Comparison of ENCODE assay signal across 8 cellular contexts in genomic region chr9:127199001-127199791, GRCh38.
DNase-seq lines count a peak whose midpoint lies in the region; ATAC-seq and TF ChIP-seq lines count a peak whose summit lies in the region.

No MANE protein-coding gene starts in this region.

- intact Hi-C loops in activated B cell treated with CpG ODN at 0.5 μM for 24 hours (cut with micrococcal nuclease): loop anchor here (1.0 kb wide), 4 partner anchors 214 to 339 kb away; partner anchors contain the start of gene ZBTB34

- H3K36me3 Mint-ChIP-seq in activated B cell treated with CpG ODN at 0.5 μM for 24 hours (ENCODE audit: low read depth): peaks cover 14% of the 10 kb centered on the region

- DNase-seq in AG09309 (ENCODE audit: low read depth) (peak; percentile 45), GM19238 (ENCODE audit: insufficient read length, low spot score) (peak; percentile 81), NCI-H2171 (lab: John Stamatoyannopoulos, UW) (peak; percentile 64), activated B cell treated with CpG ODN at 0.5 μM for 24 hours (peak; percentile 71), cardiac fibroblast (ENCODE audit: low read depth in 2 of 2) (peak; percentile 88 to 92), kidney glomerular epithelial cell (lab: John Stamatoyannopoulos, UW) (peak; percentile 54)
- DNase-seq in stimulated activated CD4-positive, alpha-beta T cell treated with anti-CD3 and anti-CD28 coated beads, Interleukin-1b, Interleukin-23, amount 100 ng/mL, for 24 hours (ENCODE audit: low read depth in 4 of 4, low spot score in 1 of 4): peak; percentile 45 to 64 (median 60)

- H3K27ac Mint-ChIP-seq in activated B cell treated with CpG ODN at 0.5 μM for 24 hours: no peak overlapping the region

- POLR2A ChIA-PET in activated B cell treated with CpG ODN at 0.5 μM for 24 hours (lab: Charles Lee): interaction anchor here (1.7 kb wide), 1 partner anchor 259 kb away, joined by 5 read pairs; no protein-coding TSS in a partner anchor

- CTCF ChIA-PET in activated B cell treated with CpG ODN at 0.5 μM for 24 hours (lab: Charles Lee): interaction anchor here (0.6 to 9.5 kb wide), 12 partner anchors 16 to 387 kb away, joined by 3 to 150 read pairs (median 4); no protein-coding TSS in a partner anchor

- H3K9me3 Mint-ChIP-seq in activated B cell treated with CpG ODN at 0.5 μM for 24 hours: no peaks in the 10 kb centered on the region

- H3K4me3 Mint-ChIP-seq in activated B cell treated with CpG ODN at 0.5 μM for 24 hours: no peak overlapping the region

- TF ChIP-seq CTCF in AG09309 (IDR thresholded peaks at IDR 0.05; ENCODE audit: control insufficient read depth, insufficient read depth, low read depth, low read length, missing control alignments): peak; percentile 90
- TF ChIP-seq CTCF in activated B cell treated with CpG ODN at 0.5 μM for 24 hours (IDR thresholded peaks at IDR 0.05): peak; percentile 58
- peak; percentile 84 for TF ChIP-seq CTCF in cardiac fibroblast (IDR thresholded peaks at IDR 0.05; ENCODE audit: low read depth, low read length)

- H3K27me3 Mint-ChIP-seq in activated B cell treated with CpG ODN at 0.5 μM for 24 hours: no peaks in the 10 kb centered on the region

- peak; percentile 89 for ATAC-seq in activated B cell treated with CpG ODN at 0.5 μM for 24 hours (ENCODE audit: low read depth)
- no peak for ATAC-seq in HG02870 (IDR thresholded peaks at IDR 0.05; ENCODE audit: unreplicated experiment)

- no peak overlapping the region for H3K4me3 ChIP-seq in AG09309 (ENCODE audit: control insufficient read depth, low read depth, low read length)
- no peak overlapping the region for H3K4me3 ChIP-seq in cardiac fibroblast (replicated peaks in 1 of 2; ENCODE audit: low read depth in 2 of 2, low read length in 2 of 2)

- H3K4me1 Mint-ChIP-seq in activated B cell treated with CpG ODN at 0.5 μM for 24 hours: no peaks in the 10 kb centered on the region
